In genomic region chr4:3074846-3075651, GRCh38 we compare ENCODE assay signal across 8 cellular contexts. TPM values are rescaled to one million over a fixed set of nuclear protein-coding genes. Genes with fewer than 3 reads are reported as not detected.
DNase-seq lines count a peak whose midpoint lies in the region; ATAC-seq and TF ChIP-seq lines count a peak whose summit lies in the region.

No MANE protein-coding gene starts in this region.

- H3K36me3 Mint-ChIP-seq in activated CD4-positive, alpha-beta memory T cell treated with anti-CD3 and anti-CD28 coated beads, Interleukin-2, amount 10 ng/mL, durations not matched to agents 7 days and 5 days (ENCODE audit: low read depth) = peaks cover 4% of the 10 kb centered on the region
- peaks cover 8% of the 10 kb centered on the region for H3K36me3 Mint-ChIP-seq in effector memory CD8-positive, alpha-beta T cell (ENCODE audit: insufficient read depth)
- no peaks in the 10 kb centered on the region for H3K36me3 Mint-ChIP-seq in mesothelial cell of epicardium
- H3K36me3 Mint-ChIP-seq in stimulated activated effector memory CD8-positive, alpha-beta T cell treated with anti-CD3 and anti-CD28 coated beads, Interleukin-12 subunit alpha, Interleukin-12 subunit beta, amount 100 ng/mL, for 72 hours = peaks cover 11% of the 10 kb centered on the region

- no peak for TF ChIP-seq CTCF in mesothelial cell of epicardium (IDR thresholded peaks at IDR 0.05; ENCODE audit: unreplicated experiment)

- peak overlapping the region; percentile 84 for H3K4me3 Mint-ChIP-seq in activated CD4-positive, alpha-beta memory T cell treated with anti-CD3 and anti-CD28 coated beads, Interleukin-2, amount 10 ng/mL, durations not matched to agents 7 days and 5 days
- peak overlapping the region; percentile 87 to 93 for H3K4me3 Mint-ChIP-seq in effector memory CD8-positive, alpha-beta T cell
- H3K4me3 Mint-ChIP-seq in mesothelial cell of epicardium = peak overlapping the region; percentile 92
- H3K4me3 Mint-ChIP-seq in stimulated activated effector memory CD8-positive, alpha-beta T cell treated with anti-CD3 and anti-CD28 coated beads, Interleukin-12 subunit alpha, Interleukin-12 subunit beta, amount 100 ng/mL, for 72 hours = peak overlapping the region; percentile 91

- peak overlapping the region; percentile 78 for H3K27ac Mint-ChIP-seq in activated CD4-positive, alpha-beta memory T cell treated with anti-CD3 and anti-CD28 coated beads, Interleukin-2, amount 10 ng/mL, durations not matched to agents 7 days and 5 days
- peak overlapping the region; percentile 77 to 87 for H3K27ac Mint-ChIP-seq in effector memory CD8-positive, alpha-beta T cell
- peak overlapping the region; percentile 99 for H3K27ac Mint-ChIP-seq in mesothelial cell of epicardium
- H3K27ac Mint-ChIP-seq in stimulated activated effector memory CD8-positive, alpha-beta T cell treated with anti-CD3 and anti-CD28 coated beads, Interleukin-12 subunit alpha, Interleukin-12 subunit beta, amount 100 ng/mL, for 72 hours = peak overlapping the region; percentile 96

- H3K27me3 Mint-ChIP-seq in activated CD4-positive, alpha-beta memory T cell treated with anti-CD3 and anti-CD28 coated beads, Interleukin-2, amount 10 ng/mL, durations not matched to agents 7 days and 5 days = no peaks in the 10 kb centered on the region
- no peaks in the 10 kb centered on the region for H3K27me3 Mint-ChIP-seq in effector memory CD8-positive, alpha-beta T cell
- no peaks in the 10 kb centered on the region for H3K27me3 Mint-ChIP-seq in mesothelial cell of epicardium (ENCODE audit: low read depth)

- H3K9me3 Mint-ChIP-seq in activated CD4-positive, alpha-beta memory T cell treated with anti-CD3 and anti-CD28 coated beads, Interleukin-2, amount 10 ng/mL, durations not matched to agents 7 days and 5 days = no peaks in the 10 kb centered on the region
- H3K9me3 Mint-ChIP-seq in effector memory CD8-positive, alpha-beta T cell = no peaks in the 10 kb centered on the region
- H3K9me3 Mint-ChIP-seq in mesothelial cell of epicardium = no peaks in the 10 kb centered on the region
- no peaks in the 10 kb centered on the region for H3K9me3 Mint-ChIP-seq in stimulated activated effector memory CD8-positive, alpha-beta T cell treated with anti-CD3 and anti-CD28 coated beads, Interleukin-12 subunit alpha, Interleukin-12 subunit beta, amount 100 ng/mL, for 72 hours

- POLR2A ChIA-PET in activated CD4-positive, alpha-beta memory T cell treated with anti-CD3 and anti-CD28 coated beads, Interleukin-2, amount 10 ng/mL, durations not matched to agents 7 days and 5 days (lab: Charles Lee) = interaction anchor here (0.7 to 3.0 kb wide), 5 partner anchors 17 to 108 kb away, joined by 3 to 11 read pairs (median 3); no protein-coding TSS in a partner anchor

- peak; percentile 81 for DNase-seq in ELR (ENCODE audit: low read depth)
- DNase-seq in NCI-H69 (lab: John Stamatoyannopoulos, UW) = peak; percentile 72
- DNase-seq in activated CD4-positive, alpha-beta memory T cell treated with anti-CD3 and anti-CD28 coated beads, Interleukin-2, amount 10 ng/mL, durations not matched to agents 7 days and 5 days = peak; percentile 41
- DNase-seq in effector memory CD8-positive, alpha-beta T cell = peak; percentile 15 to 38 (median 15)
- DNase-seq in mesothelial cell of epicardium (ENCODE audit: low spot score in 2 of 2, unreplicated experiment in 2 of 2) = peak; percentile 44 to 75
- peak; percentile 20 to 76 for DNase-seq in stimulated activated effector memory CD8-positive, alpha-beta T cell treated with anti-CD3 and anti-CD28 coated beads, Interleukin-12 subunit alpha, Interleukin-12 subunit beta, amount 100 ng/mL, for 72 hours (ENCODE audit: low spot score in 2 of 2)
- no peak for DNase-seq in NCI-H2107 treated with DMSO at 0.1 percent for 48 hours (lab: John Stamatoyannopoulos, UW; ENCODE audit: unreplicated experiment)

- CTCF ChIA-PET in activated CD4-positive, alpha-beta memory T cell treated with anti-CD3 and anti-CD28 coated beads, Interleukin-2, amount 10 ng/mL, durations not matched to agents 7 days and 5 days (lab: Charles Lee) = interaction anchor here (0.9 to 1.1 kb wide), 3 partner anchors 21 to 111 kb away, joined by 3 read pairs; partner anchors contain the start of genes GRK4 and NOP14

- ATAC-seq in HG03095 (IDR thresholded peaks at IDR 0.05; ENCODE audit: unreplicated experiment) = peak; percentile 5
- peak; percentile 23 for ATAC-seq in effector memory CD8-positive, alpha-beta T cell (replicated peaks)
- peak; percentile 8 for ATAC-seq in stimulated activated effector memory CD8-positive, alpha-beta T cell treated with anti-CD3 and anti-CD28 coated beads, Interleukin-12 subunit alpha, Interleukin-12 subunit beta, amount 100 ng/mL, for 72 hours

- peaks cover 27% of the 10 kb centered on the region for H3K4me1 Mint-ChIP-seq in activated CD4-positive, alpha-beta memory T cell treated with anti-CD3 and anti-CD28 coated beads, Interleukin-2, amount 10 ng/mL, durations not matched to agents 7 days and 5 days
- H3K4me1 Mint-ChIP-seq in effector memory CD8-positive, alpha-beta T cell (ENCODE audit: low read depth in 2 of 2) = peaks cover 16 to 20% of the 10 kb centered on the region in 2 donors
- H3K4me1 Mint-ChIP-seq in mesothelial cell of epicardium = peaks cover 20% of the 10 kb centered on the region
- H3K4me1 Mint-ChIP-seq in stimulated activated effector memory CD8-positive, alpha-beta T cell treated with anti-CD3 and anti-CD28 coated beads, Interleukin-12 subunit alpha, Interleukin-12 subunit beta, amount 100 ng/mL, for 72 hours = peaks cover 28% of the 10 kb centered on the region

RNA-seq across cellular contexts. Expression of gene HTT, which starts 0.6 kb away (rescaled TPM):
- 10 to 100 TPM; 50.7 to 54.9 TPM for total RNA-seq in activated CD4-positive, alpha-beta memory T cell treated with anti-CD3 and anti-CD28 coated beads, Interleukin-2, amount 10 ng/mL, durations not matched to agents 7 days and 5 days
- 69.1 to 73.6 TPM (median 70.4 TPM) in 3 replicates for total RNA-seq in mesothelial cell of epicardium

RNA-seq across cellular contexts. Expression of gene HTT-AS, which starts 0.7 kb away (rescaled TPM):
- total RNA-seq in activated CD4-positive, alpha-beta memory T cell treated with anti-CD3 and anti-CD28 coated beads, Interleukin-2, amount 10 ng/mL, durations not matched to agents 7 days and 5 days = not detected
- total RNA-seq in mesothelial cell of epicardium = not detected in 3 replicates
